Comparison of ENCODE assay signal across 8 cellular contexts in the genomic region with DNA sequence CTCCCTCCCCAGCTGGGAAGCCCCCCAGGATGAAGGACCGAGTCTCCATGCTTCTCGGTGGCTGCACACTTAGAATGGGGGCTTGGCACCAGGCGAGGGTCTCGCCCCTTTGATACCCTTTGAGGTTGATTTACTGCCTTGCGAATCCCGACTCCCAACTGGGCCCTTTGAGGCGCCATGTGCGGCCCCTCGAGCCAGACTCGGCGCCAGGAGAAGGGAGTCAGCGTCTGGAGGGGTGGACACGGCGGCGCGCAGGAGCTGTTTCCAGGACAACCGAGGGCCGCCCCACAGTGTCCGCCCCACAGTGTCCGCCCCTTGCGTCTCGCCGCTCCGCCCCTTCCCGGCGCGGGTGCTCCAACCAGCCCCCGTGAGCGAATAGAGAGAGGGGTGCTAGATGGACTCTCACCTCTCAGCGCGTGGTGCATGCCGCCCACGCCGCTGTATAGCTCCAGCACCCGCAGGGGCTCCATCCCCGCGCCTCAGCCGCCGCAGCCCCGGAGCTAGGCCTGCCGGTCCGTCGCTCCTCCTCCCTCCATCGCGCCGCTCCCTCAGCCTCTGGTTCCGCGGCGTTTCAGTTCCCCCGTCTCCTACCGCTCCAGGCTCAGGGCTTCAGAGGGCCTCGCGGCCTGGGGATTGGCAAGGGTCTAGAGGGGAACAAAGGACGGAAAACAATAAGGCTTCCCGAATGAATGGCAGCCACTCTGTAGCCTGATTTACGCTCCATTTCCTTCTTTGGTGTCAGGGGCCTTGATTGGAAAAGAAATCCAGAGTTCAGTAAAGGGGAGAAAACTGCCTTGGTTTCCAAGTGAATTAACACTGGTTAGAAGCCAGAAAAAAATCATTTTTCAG. TPM values are rescaled to one million over a fixed set of nuclear protein-coding genes. Genes with fewer than 3 reads are reported as not detected.
DNase-seq lines count a peak whose midpoint lies in the region; ATAC-seq, FAIRE-seq and TF ChIP-seq lines count a peak whose summit lies in the region.

TRDMT1 (minus strand) TSS at position 508 of the 849 bp plus-strand sequence; CDS start at position 470, 38 bp downstream.

- H3K9me3 ChIP-seq in T-helper 17 cell (ENCODE audit: control insufficient read depth, low read length, poor library complexity, severe bottlenecking) (no peaks in the 10 kb centered on the region), right cardiac atrium (ENCODE audit: control insufficient read depth, low read length) (no peaks in the 10 kb centered on the region)

- peak within 1 kb of the TSS; percentile 99 for H3K27ac Mint-ChIP-seq in T-helper 17 cell

- H3K4me1 Mint-ChIP-seq in T-helper 17 cell = peaks cover 37% of the 10 kb centered on the region

- no peaks in the 10 kb centered on the region for H3K27me3 ChIP-seq in right cardiac atrium (ENCODE audit: control insufficient read depth, insufficient read depth)

- FAIRE-seq in urothelium cell line (lab: Jason Lieb, UNC) = peak; percentile 20

- peaks cover 3% of the 10 kb centered on the region for H3K36me3 Mint-ChIP-seq in T-helper 17 cell (ENCODE audit: low read depth)

- H3K4me1 ChIP-seq in right cardiac atrium (ENCODE audit: control insufficient read depth, insufficient read depth, low read length) = no peaks in the 10 kb centered on the region

- H3K27ac ChIP-seq in right cardiac atrium (ENCODE audit: low read length) = peak within 1 kb of the TSS; percentile 84

- ATAC-seq in T-helper 17 cell (peak; percentile 83), right cardiac atrium (peak; percentile 100)

- intact Hi-C loops in right cardiac atrium (cut with DNase I) = no loop called here

- DNase-seq in HFF-Myc (ENCODE audit: extremely low read depth, low read depth) = no peak
- DNase-seq in NAMALWA (ENCODE audit: low spot score) = peak; percentile 64
- DNase-seq in T-helper 17 cell = peak; percentile 66 to 73 (median 73)
- peak; percentile 31 to 99 (median 87) for DNase-seq in anterior cingulate cortex (lab: John Stamatoyannopoulos, UW)
- peak; percentile 91 to 95 (median 94) for DNase-seq in right cardiac atrium
- DNase-seq in pulmonary artery endothelial cell (ENCODE audit: low read depth, low spot score) = peak; percentile 84
- peak; percentile 90 for DNase-seq in urothelium cell line (ENCODE audit: low spot score)

- H3K4me3 Mint-ChIP-seq in T-helper 17 cell = peak within 1 kb of the TSS; percentile 95

- WGBS in right cardiac atrium = 1% methylated on average over 56 of the region's 56 CpGs

- TF ChIP-seq CTCF in GM12875 (IDR thresholded peaks at IDR 0.05; ENCODE audit: borderline replicate concordance, insufficient read depth, low read depth, low read length) = no peak
- TF ChIP-seq CTCF in HFF-Myc (IDR thresholded peaks at IDR 0.05; ENCODE audit: low read depth, low read length, missing control alignments) = no peak

- peak within 1 kb of the TSS; percentile 91 for H3K4me3 ChIP-seq in GM12875 (ENCODE audit: low read depth, low read length)
- H3K4me3 ChIP-seq in HFF-Myc (replicated peaks; ENCODE audit: low read depth, low read length) = peak within 1 kb of the TSS; percentile 53
- peak within 1 kb of the TSS; percentile 60 for H3K4me3 ChIP-seq in right cardiac atrium (ENCODE audit: low read length)

- H3K27me3 Mint-ChIP-seq in T-helper 17 cell = no peaks in the 10 kb centered on the region

RNA-seq across cellular contexts. Expression of gene TRDMT1, which starts in this region (rescaled TPM):
- total RNA-seq in T-helper 17 cell (10 to 100 TPM; 10.6 to 15.6 TPM), right cardiac atrium (1 to 10 TPM; 4.5 to 6.9 (median 5.4) TPM), pulmonary artery endothelial cell (4.9 and 6.7 TPM in 2 replicates)
- polyA plus RNA-seq in right cardiac atrium = 2.1 TPM
